In the genomic region with DNA sequence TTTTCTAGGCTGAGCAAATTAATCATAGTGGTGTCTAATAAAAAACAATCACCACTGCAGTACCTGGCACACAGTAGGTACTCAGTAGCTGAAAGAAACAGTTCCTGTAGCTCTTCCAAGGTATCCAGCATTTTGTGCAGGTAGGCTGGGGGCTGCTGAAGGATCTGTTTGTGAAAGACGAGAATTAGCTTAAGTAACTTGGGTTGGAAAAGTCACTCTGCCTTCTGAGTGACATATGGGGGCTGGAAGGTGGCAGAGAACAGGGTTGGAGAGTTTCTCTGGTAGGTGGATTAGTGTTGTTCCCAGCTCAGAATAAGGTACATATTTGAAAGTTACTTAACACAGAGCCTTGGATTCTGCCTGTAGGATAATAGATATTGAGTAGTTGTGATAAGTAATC, we compare ENCODE assay signal across 1 cellular context.
TF ChIP-seq lines count a peak whose summit lies in the region.

No MANE protein-coding gene starts in this region.

TF ChIP-seq in H1, 55 proteins besides CTCF, POLR2A, EP300 and RAD21:
- no peak for TF ChIP-seq TEAD4 (IDR thresholded peaks at IDR 0.05; ENCODE audit: low read depth, low read length)
- TF ChIP-seq MAFK (IDR thresholded peaks at IDR 0.05; ENCODE audit: low read depth, low read length), result no peak
- no peak for TF ChIP-seq FOSL1 (IDR thresholded peaks at IDR 0.05; ENCODE audit: insufficient read depth, low read depth, low read length)
- no peak for TF ChIP-seq HDAC6 (IDR thresholded peaks at IDR 0.05; ENCODE audit: low read depth, low read length)
- no peak for TF ChIP-seq EZH2 (IDR thresholded peaks at IDR 0.05; ENCODE audit: low read depth, low read length, severe bottlenecking)
- TF ChIP-seq SIX5 (IDR thresholded peaks at IDR 0.05; ENCODE audit: low read depth, low read length), result no peak
- TF ChIP-seq HDAC2 (IDR thresholded peaks at IDR 0.05; ENCODE audit: borderline replicate concordance in 1 of 2, low read depth in 2 of 2, low read length in 2 of 2), result no peak
- TF ChIP-seq JUND (IDR thresholded peaks at IDR 0.05; ENCODE audit: low read length), result no peak
TF ChIP-seq in H1: peak in this region for 0.
